In the genomic region with DNA sequence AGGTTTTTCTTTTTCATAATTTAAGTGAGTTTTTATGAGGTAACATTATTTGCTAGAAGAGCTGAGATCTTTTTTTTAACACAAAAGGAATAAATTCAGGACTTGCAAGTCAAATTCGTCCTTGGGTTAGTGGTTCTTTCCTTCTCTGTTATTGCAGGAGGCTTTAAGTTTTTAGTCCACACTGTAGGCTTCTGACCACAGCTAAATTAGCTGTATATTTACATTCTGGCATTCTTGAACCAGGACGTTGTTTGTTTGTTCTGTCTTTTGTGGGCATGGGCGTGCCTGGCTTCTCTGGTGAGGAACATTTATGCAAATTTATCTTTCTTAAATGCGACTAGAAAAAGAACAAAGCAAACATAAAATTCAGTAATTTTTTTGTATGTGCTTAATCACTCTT, we compare ENCODE assay signal across 8 cellular contexts.
DNase-seq lines count a peak whose midpoint lies in the region; ATAC-seq, FAIRE-seq and TF ChIP-seq lines count a peak whose summit lies in the region.
"Not testable (repeated sequence)": the region's sequence is repeated elsewhere in the genome, so short reads cannot be mapped to it uniquely, and the experiment has no call there.

No MANE protein-coding gene starts in this region.

- CTCF ChIA-PET in A549 (lab: Yijun Ruan, JAX), result interaction anchor here (1.0 to 2.0 kb wide), 4 partner anchors 27 to 69 kb away, joined by 3 to 5 read pairs (median 4); no protein-coding TSS in a partner anchor
- CTCF ChIA-PET in K562 (lab: Yijun Ruan, JAX; ENCODE audit: low intra/inter-chr PET ratio), result not testable (repeated sequence)

- not testable (repeated sequence) for TF ChIP-seq CTCF in A549 (IDR thresholded peaks at IDR 0.05); K562 (IDR thresholded peaks at IDR 0.05 in 2 of 3, conservative IDR thresholded peaks at IDR 0.05 in 1 of 3; ENCODE audit: insufficient read depth in 2 of 3, low read depth in 1 of 3, low read length in 3 of 3); fibroblast of lung (conservative IDR thresholded peaks at IDR 0.05 in 1 of 2, IDR thresholded peaks at IDR 0.05 in 1 of 2; ENCODE audit: low read depth in 1 of 2, low read length in 2 of 2); left lung (IDR thresholded peaks at IDR 0.05)

- peaks cover 21% of the 10 kb centered on the region for H3K36me3 ChIP-seq in SJSA1
- peaks cover 31% of the 10 kb centered on the region; the same call in 1 of the 3 replicates for H3K36me3 ChIP-seq in K562 (ENCODE audit: control insufficient read depth, insufficient read depth, low read length)
- H3K36me3 ChIP-seq in fibroblast of lung (ENCODE audit: control insufficient read depth, insufficient read depth, low read length), result not testable (repeated sequence)
- peaks cover 0 to 44% of the 10 kb centered on the region in 2 donors for H3K36me3 ChIP-seq in left lung

- H4K20me1 ChIP-seq in K562 (replicated peaks; ENCODE audit: control insufficient read depth, insufficient read depth, low read length); fibroblast of lung (ENCODE audit: control insufficient read depth, extremely low read depth, insufficient read depth, low read length): not testable (repeated sequence)

- POLR2A ChIA-PET in A549 (lab: Yijun Ruan, JAX); K562 (lab: Yijun Ruan, JAX): not testable (repeated sequence)

- H3K27me3 ChIP-seq in SJSA1 (replicated peaks); K562 (ENCODE audit: control insufficient read depth in 2 of 2, insufficient read depth in 2 of 2, low read length in 2 of 2); fibroblast of lung (ENCODE audit: control insufficient read depth, insufficient read depth, low read length); left lung: not testable (repeated sequence)

- H3K4me3 ChIP-seq in A549; SJSA1; K562; fibroblast of lung (replicated peaks in 1 of 4; ENCODE audit: control extremely low read depth in 1 of 4, insufficient read depth in 1 of 4, low read depth in 3 of 4, low read length in 4 of 4); left lung: not testable (repeated sequence)

- intact Hi-C loops in K562 (cut with micrococcal nuclease); left lung (cut with DNase I): not testable (repeated sequence)

- H3K9me3 ChIP-seq in A549; SJSA1 (replicated peaks); K562 (replicated peaks; ENCODE audit: control insufficient read depth, insufficient read depth, low read depth, low read length); fibroblast of lung (ENCODE audit: control insufficient read depth, insufficient read depth, low read depth, low read length); left lung: not testable (repeated sequence)

- peak overlapping the region; percentile 70 for H3K4me2 ChIP-seq in A549
- not testable (repeated sequence) for H3K4me2 ChIP-seq in K562 (ENCODE audit: insufficient read depth, low read length); fibroblast of lung (ENCODE audit: extremely low read depth, insufficient read depth, low read length)

- not testable (repeated sequence) for H3K9me1 ChIP-seq in K562 (ENCODE audit: control insufficient read depth, insufficient read depth, low read length)

- not testable (repeated sequence) for BruUV-seq in K562 (replicated peaks; lab: Mats Ljungman, UMichigan)

- TF ChIP-seq POLR2A in A549 (IDR thresholded peaks at IDR 0.05; ENCODE audit: low read length); K562 (conservative IDR thresholded peaks at IDR 0.05): not testable (repeated sequence)

- TF ChIP-seq RAD21 in A549 (conservative IDR thresholded peaks at IDR 0.05 in 1 of 2, IDR thresholded peaks at IDR 0.05 in 1 of 2); K562 (CRISPR knock-in tag; conservative IDR thresholded peaks at IDR 0.05 in 1 of 2, IDR thresholded peaks at IDR 0.05 in 1 of 2): not testable (repeated sequence)

- TF ChIP-seq EP300 in A549 (IDR thresholded peaks at IDR 0.05); K562 (IDR thresholded peaks at IDR 0.05; ENCODE audit: low read length): not testable (repeated sequence)

- not testable (repeated sequence) for H3K79me2 ChIP-seq in K562 (ENCODE audit: control insufficient read depth, insufficient read depth, low read length); fibroblast of lung (ENCODE audit: control insufficient read depth, insufficient read depth, low read length)

- peak in 1 of 2 experiments; percentile 73; a peak in 3 of 6 replicates for ATAC-seq in A549
- not testable (repeated sequence) for ATAC-seq in K562
- ATAC-seq in left lung, result peak; percentile 79

- peak overlapping the region; percentile 27 to 52; a peak in 2 of 6 replicates for H3K27ac ChIP-seq in A549
- H3K27ac ChIP-seq in SJSA1, result peak overlapping the region; percentile 32; the same call in 1 of the 2 replicates
- H3K27ac ChIP-seq in K562 (ENCODE audit: extremely low read depth, low read depth, low read length); fibroblast of lung (ENCODE audit: insufficient read depth, low read length); left lung: not testable (repeated sequence)

- DNase-seq in A549 (ENCODE audit: low read depth in 1 of 2, low spot score in 1 of 2) (peak in 1 of 2 experiments; percentile 20), HCEC 1CT (peak; percentile 22), NCI-H460 (ENCODE audit: extremely low read depth, low read depth) (peak; percentile 14), SJSA1 (ENCODE audit: low read depth in 1 of 2, low spot score in 2 of 2) (peak; percentile 68 to 87), fibroblast of lung (ENCODE audit: low read depth in 2 of 2) (peak; percentile 23 to 42), renal cortical epithelial cell (ENCODE audit: low read depth) (peak; percentile 18)
- not testable (repeated sequence) for DNase-seq in K562 (ENCODE audit: extremely low read depth in 1 of 4, low spot score in 3 of 4); left lung

- not testable (repeated sequence) for FAIRE-seq in A549 (lab: Jason Lieb, UNC)
- FAIRE-seq in K562 (lab: Jason Lieb, UNC), result peak; percentile 67

- in situ Hi-C loops in K562 (cut with MboI), result not testable (repeated sequence)

- not testable (repeated sequence) for H3K9ac ChIP-seq in K562 (ENCODE audit: insufficient read depth in 1 of 2, low read depth in 2 of 2, low read length in 2 of 2); fibroblast of lung (ENCODE audit: insufficient read depth, low read length)

- H3K4me1 ChIP-seq in A549, result peaks cover 63% of the 10 kb centered on the region
- H3K4me1 ChIP-seq in SJSA1 (replicated peaks), result peaks cover 34% of the 10 kb centered on the region
- not testable (repeated sequence) for H3K4me1 ChIP-seq in K562 (replicated peaks in 1 of 2; ENCODE audit: control insufficient read depth in 2 of 2, insufficient read depth in 2 of 2, low read length in 2 of 2); fibroblast of lung (ENCODE audit: control insufficient read depth, extremely low read depth, insufficient read depth, low read length); left lung

- 7% methylated on average over 4 of the region's 4 CpGs for WGBS in A549 (ENCODE audit: missing lambda C conversion rate)
- WGBS in K562 (ENCODE audit: insufficient coverage, low coverage, missing lambda C conversion rate), result 65% methylated on average over 4 of the region's 4 CpGs

- H2AFZ ChIP-seq in K562 (ENCODE audit: low read depth, low read length); fibroblast of lung (ENCODE audit: low read length): not testable (repeated sequence)
